Comparison of ENCODE assay signal across 29 cellular contexts in the genomic region with DNA sequence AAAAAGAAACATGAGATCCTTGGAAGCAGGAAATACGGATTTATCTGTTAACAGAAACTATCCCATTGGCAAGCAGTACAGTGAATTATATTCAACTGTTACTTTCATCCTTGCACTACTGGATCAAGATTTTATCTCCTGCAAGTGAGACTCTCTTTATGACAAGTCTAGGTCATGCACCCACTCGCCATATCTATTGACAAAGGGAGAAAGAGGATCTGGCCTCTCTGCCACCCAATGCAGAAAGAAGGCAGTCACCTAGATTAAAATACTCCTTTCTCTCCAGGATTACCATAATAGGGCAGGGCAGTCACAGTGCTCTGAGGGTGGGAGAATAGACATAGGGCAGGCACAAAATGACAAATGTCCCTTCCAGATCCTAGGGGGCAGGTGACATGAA.
"Had no signal": no experiment of that assay in that cellular context is flagged by ENCODE, and none has a peak within 500 bp of the region (broad histone marks: within the 10 kb centered on the region; RNA-seq: fewer than 3 reads in every experiment).

No MANE protein-coding gene starts in this region.

- H3K4me2 ChIP-seq: hepatocyte, smooth muscle cell had no signal

- H3K36me3 ChIP-seq: gastrocnemius medialis, lower lobe of right lung, neutrophil, pancreas, suprapubic skin, transverse colon, upper lobe of right lung, uterus had no signal

- H2AFZ ChIP-seq: hepatocyte had no signal

- H3K27ac Mint-ChIP-seq: dendritic cell treated with granulocyte-macrophage colony-stimulating factor and Interleukin-4, amounts not matched to agents 40 ng/mL and 50 ng/mL, for 4 days; endodermal cell; naive B cell; progenitor cell of endocrine pancreas; stimulated activated naive CD8-positive, alpha-beta T cell treated with anti-CD3 and anti-CD28 coated beads, Interleukin-15, amount 100 ng/mL, for 72 hours had no signal

- H3K4me1 ChIP-seq: lower lobe of right lung, pancreas, suprapubic skin, upper lobe of right lung had no signal

- ATAC-seq: esophagus mucosa; gastrocnemius medialis; left colon; lower lobe of right lung; mucosa of descending colon; pancreas; sciatic nerve; stimulated activated naive CD8-positive, alpha-beta T cell treated with anti-CD3 and anti-CD28 coated beads, Interleukin-15, amount 100 ng/mL, for 72 hours; upper lobe of right lung had no signal

- H3K9me3 Mint-ChIP-seq: dendritic cell treated with granulocyte-macrophage colony-stimulating factor and Interleukin-4, amounts not matched to agents 40 ng/mL and 50 ng/mL, for 4 days; endodermal cell; naive B cell; stimulated activated naive CD8-positive, alpha-beta T cell treated with anti-CD3 and anti-CD28 coated beads, Interleukin-15, amount 100 ng/mL, for 72 hours had no signal

- H3K4me3 ChIP-seq: gastrocnemius medialis, hepatocyte, lower lobe of right lung, mucosa of descending colon, pancreas, smooth muscle cell, suprapubic skin, transverse colon, upper lobe of right lung, uterus had no signal

- H3K27me3 ChIP-seq: gastrocnemius medialis, hepatocyte, neutrophil, pancreas, suprapubic skin, transverse colon, upper lobe of right lung, uterus had no signal

- H3K27ac ChIP-seq: epithelial cell of prostate, gastrocnemius medialis, hepatocyte, lower lobe of right lung, neutrophil, pancreas, suprapubic skin, transverse colon, upper lobe of right lung, uterus had no signal

- H3K4me1 Mint-ChIP-seq: endodermal cell; naive B cell; stimulated activated naive CD8-positive, alpha-beta T cell treated with anti-CD3 and anti-CD28 coated beads, Interleukin-15, amount 100 ng/mL, for 72 hours had no signal

- H3K9me3 ChIP-seq: gastrocnemius medialis, lower lobe of right lung, mucosa of descending colon, neutrophil, pancreas, suprapubic skin, transverse colon, upper lobe of right lung, uterus had no signal

- H3K36me3 Mint-ChIP-seq: naive B cell had no signal

- H3K27me3 Mint-ChIP-seq: dendritic cell treated with granulocyte-macrophage colony-stimulating factor and Interleukin-4, amounts not matched to agents 40 ng/mL and 50 ng/mL, for 4 days; progenitor cell of endocrine pancreas had no signal

- H3K79me2 ChIP-seq: hepatocyte had no signal

- H3K4me3 Mint-ChIP-seq: dendritic cell treated with granulocyte-macrophage colony-stimulating factor and Interleukin-4, amounts not matched to agents 40 ng/mL and 50 ng/mL, for 4 days; endodermal cell; naive B cell; stimulated activated naive CD8-positive, alpha-beta T cell treated with anti-CD3 and anti-CD28 coated beads, Interleukin-15, amount 100 ng/mL, for 72 hours had no signal

- DNase-seq: effector CD8-positive, alpha-beta T cell; endodermal cell; foreskin fibroblast; gastrocnemius medialis; head of caudate nucleus; left colon; left ventricle myocardium superior; lower lobe of right lung; mucosa of descending colon; naive B cell; pancreas; stimulated activated CD4-positive, alpha-beta T cell treated with anti-CD3 and anti-CD28 coated beads, Interleukin-12 subunit alpha, Interleukin-12 subunit beta, amount 100 ng/mL, for 4 hours; stimulated activated CD4-positive, alpha-beta T cell treated with anti-CD3 and anti-CD28 coated beads, Interleukin-1b, Interleukin-23, amount 100 ng/mL, for 48 hours; stimulated activated CD4-positive, alpha-beta T cell treated with anti-CD3 and anti-CD28 coated beads, Interleukin-4, amount 100 ng/mL, for 1 hour; stimulated activated CD8-positive, alpha-beta memory T cell treated with anti-CD3 and anti-CD28 coated beads, Interleukin-4, amount 100 ng/mL, for 48 hours; stimulated activated naive CD4-positive, alpha-beta T cell; stimulated activated naive CD8-positive, alpha-beta T cell treated with anti-CD3 and anti-CD28 coated beads, Interleukin-15, amount 100 ng/mL, for 72 hours; transverse colon; upper lobe of right lung; uterus had no signal
